8 cellular contexts compared by ENCODE assay signal in genomic region chr1:22500476-22500875, GRCh38. TPM values are rescaled to one million over a fixed set of nuclear protein-coding genes. Genes with fewer than 3 reads are reported as not detected.
DNase-seq lines count a peak whose midpoint lies in the region; ATAC-seq and TF ChIP-seq lines count a peak whose summit lies in the region.

No MANE protein-coding gene starts in this region.

- no peak overlapping the region for H3K4me3 ChIP-seq in AG04449 (ENCODE audit: low read depth, low read length)
- no peak overlapping the region for H3K4me3 ChIP-seq in hepatocyte

- POLR2A ChIA-PET in AG04449 (lab: Yijun Ruan, JAX), result no interaction called here

- peaks cover 15% of the 10 kb centered on the region for H3K79me2 ChIP-seq in hepatocyte

- no peaks in the 10 kb centered on the region for H3K36me3 ChIP-seq in hepatocyte (replicated peaks; ENCODE audit: insufficient read depth, low read depth)

- in situ Hi-C loops in ACHN (cut with HindIII; ENCODE audit: low pct_ligation_motif_present, low pct_unique_long_range_greater_than_20kb, low sequenced_read_pairs), result no loop called here

- ATAC-seq in HG02884 (IDR thresholded peaks at IDR 0.05; ENCODE audit: unreplicated experiment) (no peak), GM18519 (IDR thresholded peaks at IDR 0.05; ENCODE audit: low FRiP score, unreplicated experiment) (no peak), HG02763 (IDR thresholded peaks at IDR 0.05; ENCODE audit: unreplicated experiment) (no peak)

- H3K27ac ChIP-seq in hepatocyte, result no peak overlapping the region

- no peaks in the 10 kb centered on the region for H3K9me2 ChIP-seq in hepatocyte (replicated peaks; ENCODE audit: insufficient read depth)

- TF ChIP-seq CTCF in AG04449 (IDR thresholded peaks at IDR 0.05; ENCODE audit: insufficient read depth, low read length, missing control alignments), result no peak
- TF ChIP-seq CTCF in hepatocyte (IDR thresholded peaks at IDR 0.05; ENCODE audit: poor library complexity), result no peak

- H3K4me1 ChIP-seq in hepatocyte (ENCODE audit: insufficient read depth), result peaks cover 32% of the 10 kb centered on the region

- CTCF ChIA-PET in AG04449 (lab: Yijun Ruan, JAX), result interaction anchor here (1.5 to 1.7 kb wide), 2 partner anchors 80 to 142 kb away, joined by 3 to 5 read pairs; no protein-coding TSS in a partner anchor

- H3K4me2 ChIP-seq in hepatocyte, result no peak overlapping the region

- DNase-seq in AG04449 (ENCODE audit: low read depth, low spot score), result peak; percentile 14
- DNase-seq in HPDE6-E6E7 (ENCODE audit: extremely low spot score), result peak; percentile 17
- DNase-seq in SW480 (ENCODE audit: low spot score), result peak; percentile 48
- DNase-seq in hepatocyte (ENCODE audit: low spot score), result peak; percentile 13
- DNase-seq in ACHN, result no peak

- H4K20me1 ChIP-seq in hepatocyte (ENCODE audit: insufficient read depth, poor library complexity, severe bottlenecking), result peaks cover 10% of the 10 kb centered on the region

- H2AFZ ChIP-seq in hepatocyte, result no peak overlapping the region

- no peaks in the 10 kb centered on the region for H3K27me3 ChIP-seq in hepatocyte

- no peaks in the 10 kb centered on the region for H3K9me3 ChIP-seq in hepatocyte (ENCODE audit: low read depth)

- WGBS in hepatocyte (ENCODE audit: low lambda C conversion rate, missing lambda C conversion rate), result 46% methylated on average over 6 of the region's 6 CpGs

RNA-seq across cellular contexts. Expression of gene ZBTB40, which starts 48.8 kb away (rescaled TPM):
- total RNA-seq in hepatocyte, result 17.7 and 18.1 TPM in 2 replicates
- polyA plus RNA-seq in hepatocyte, result 7.3 and 8.0 TPM in 2 replicates
